8 cellular contexts compared by ENCODE assay signal in genomic region chr22:41966607-41967240, GRCh38. TPM values are rescaled to one million over a fixed set of nuclear protein-coding genes. Genes with fewer than 3 reads are reported as not detected.
DNase-seq lines count a peak whose midpoint lies in the region; ATAC-seq, FAIRE-seq and TF ChIP-seq lines count a peak whose summit lies in the region.

No MANE protein-coding gene starts in this region.

- no peak overlapping the region for H3K9ac ChIP-seq in OCI-LY1 (ENCODE audit: low read length)

- WGBS in right cardiac atrium: 39% methylated on average over 8 of the region's 8 CpGs

- POLR2A ChIA-PET in CD8-positive, alpha-beta T cell (lab: Charles Lee): interaction anchor here (0.6 to 1.4 kb wide), 2 partner anchors 20 to 586 kb away, joined by 3 read pairs; partner anchors contain the start of gene CENPM

- H3K4me1 ChIP-seq in CD8-positive, alpha-beta T cell (ENCODE audit: insufficient read depth, low read length): no peaks in the 10 kb centered on the region
- H3K4me1 ChIP-seq in OCI-LY1 (ENCODE audit: insufficient read depth, low read length, severe bottlenecking) (no peaks in the 10 kb centered on the region), right cardiac atrium (ENCODE audit: control insufficient read depth, insufficient read depth, low read length) (no peaks in the 10 kb centered on the region), gastrocnemius medialis (no peaks in the 10 kb centered on the region)

- H3F3A ChIP-seq in OCI-LY1 (ENCODE audit: insufficient read depth, low read length): no peaks in the 10 kb centered on the region

- no peaks in the 10 kb centered on the region for H4K20me1 ChIP-seq in OCI-LY1 (ENCODE audit: insufficient read depth, low read length)

- no peaks in the 10 kb centered on the region for H3K79me2 ChIP-seq in OCI-LY1 (ENCODE audit: insufficient read depth, low read length)

- no peaks in the 10 kb centered on the region for H3K9me3 Mint-ChIP-seq in CD8-positive, alpha-beta T cell
- H3K9me3 Mint-ChIP-seq in activated naive CD8-positive, alpha-beta T cell treated with anti-CD3 and anti-CD28 coated beads, Interleukin-2, amount 50 U/mL, for 24 hours: no peaks in the 10 kb centered on the region

- no peaks in the 10 kb centered on the region for H3K36me3 Mint-ChIP-seq in CD8-positive, alpha-beta T cell
- no peaks in the 10 kb centered on the region for H3K36me3 Mint-ChIP-seq in activated naive CD8-positive, alpha-beta T cell treated with anti-CD3 and anti-CD28 coated beads, Interleukin-2, amount 50 U/mL, for 24 hours (ENCODE audit: low read depth)

- no peak overlapping the region for H3K4me2 ChIP-seq in OCI-LY1 (ENCODE audit: low read length)

- no peak overlapping the region for H3K27ac ChIP-seq in CD8-positive, alpha-beta T cell (ENCODE audit: low read depth, low read length)
- no peak overlapping the region for H3K27ac ChIP-seq in OCI-LY1 (ENCODE audit: low read depth, low read length, poor library complexity, severe bottlenecking)
- H3K27ac ChIP-seq in right cardiac atrium (ENCODE audit: low read length): no peak overlapping the region
- no peak overlapping the region for H3K27ac ChIP-seq in gastrocnemius medialis

- intact Hi-C loops in CD8-positive, alpha-beta T cell (cut with DNase I, micrococcal nuclease): loop anchor here (1.0 to 10.0 kb wide), 4 partner anchors 144 to 586 kb away; partner anchors contain the start of gene SERHL2 (in 1 of the 2)
- intact Hi-C loops in right cardiac atrium (cut with DNase I): loop anchor here in 1 of 4 donors (5.0 kb wide), 1 partner anchor 471 kb away; no protein-coding TSS in a partner anchor
- intact Hi-C loops in gastrocnemius medialis (cut with DNase I; ENCODE audit: low total_unique reads): loop anchor here (10.0 kb wide), 1 partner anchor 148 kb away; no protein-coding TSS in a partner anchor

- H3K9me2 ChIP-seq in OCI-LY1 (ENCODE audit: low read depth, low read length): no peaks in the 10 kb centered on the region

- no peaks in the 10 kb centered on the region for H3K36me3 ChIP-seq in CD8-positive, alpha-beta T cell (ENCODE audit: insufficient read depth, low read length)
- H3K36me3 ChIP-seq in OCI-LY1 (ENCODE audit: insufficient read depth, low read length) (no peaks in the 10 kb centered on the region), gastrocnemius medialis (no peaks in the 10 kb centered on the region)

- TF ChIP-seq POLR2A in gastrocnemius medialis (IDR thresholded peaks at IDR 0.05): no peak

- no peaks in the 10 kb centered on the region for H3K27me3 ChIP-seq in CD8-positive, alpha-beta T cell (ENCODE audit: insufficient read depth, low read length)
- H3K27me3 ChIP-seq in OCI-LY1 (ENCODE audit: insufficient read depth, low read length): peaks cover 8% of the 10 kb centered on the region
- no peaks in the 10 kb centered on the region for H3K27me3 ChIP-seq in right cardiac atrium (ENCODE audit: control insufficient read depth, insufficient read depth)
- H3K27me3 ChIP-seq in gastrocnemius medialis: no peaks in the 10 kb centered on the region

- no peak overlapping the region for H3K4me3 Mint-ChIP-seq in CD8-positive, alpha-beta T cell
- H3K4me3 Mint-ChIP-seq in activated naive CD8-positive, alpha-beta T cell treated with anti-CD3 and anti-CD28 coated beads, Interleukin-2, amount 50 U/mL, for 24 hours: no peak overlapping the region

- no peak overlapping the region for H2AFZ ChIP-seq in OCI-LY1 (ENCODE audit: low read length)

- H3K9me3 ChIP-seq in CD8-positive, alpha-beta T cell (ENCODE audit: low read length): no peaks in the 10 kb centered on the region
- H3K9me3 ChIP-seq in OCI-LY1 (ENCODE audit: low read length) (no peaks in the 10 kb centered on the region), right cardiac atrium (ENCODE audit: control insufficient read depth, low read length) (no peaks in the 10 kb centered on the region), gastrocnemius medialis (no peaks in the 10 kb centered on the region)

- CTCF ChIA-PET in CD8-positive, alpha-beta T cell (lab: Charles Lee): interaction anchor here (0.6 to 3.6 kb wide), 8 partner anchors 14 to 545 kb away, joined by 3 to 18 read pairs (median 4); no protein-coding TSS in a partner anchor

- no peak overlapping the region for H3K4me3 ChIP-seq in CD8-positive, alpha-beta T cell (ENCODE audit: low read depth, low read length)
- H3K4me3 ChIP-seq in OCI-LY1 (ENCODE audit: low read depth, low read length, poor library complexity, severe bottlenecking): no peak overlapping the region
- H3K4me3 ChIP-seq in right cardiac atrium (ENCODE audit: low read length): no peak overlapping the region
- no peak overlapping the region for H3K4me3 ChIP-seq in gastrocnemius medialis

- peak; percentile 88 for FAIRE-seq in GM18507 (lab: Jason Lieb, UNC)

- no peak for TF ChIP-seq CTCF in CD8-positive, alpha-beta T cell (IDR thresholded peaks at IDR 0.05)
- TF ChIP-seq CTCF in OCI-LY1 (IDR thresholded peaks at IDR 0.05; ENCODE audit: low read length) (peak; percentile 63; the same call in 1 of the 2 replicates), gastrocnemius medialis (IDR thresholded peaks at IDR 0.05 in 4 of 5, conservative IDR thresholded peaks at IDR 0.05 in 1 of 5) (peak in 4 of 5 experiments; percentile 14 to 26 (median 18))

- H3K27ac Mint-ChIP-seq in CD8-positive, alpha-beta T cell: no peak overlapping the region
- no peak overlapping the region for H3K27ac Mint-ChIP-seq in activated naive CD8-positive, alpha-beta T cell treated with anti-CD3 and anti-CD28 coated beads, Interleukin-2, amount 50 U/mL, for 24 hours

- H3K4me1 Mint-ChIP-seq in CD8-positive, alpha-beta T cell (ENCODE audit: low read depth): no peaks in the 10 kb centered on the region
- H3K4me1 Mint-ChIP-seq in activated naive CD8-positive, alpha-beta T cell treated with anti-CD3 and anti-CD28 coated beads, Interleukin-2, amount 50 U/mL, for 24 hours: no peaks in the 10 kb centered on the region

- in situ Hi-C loops in gastrocnemius medialis (cut with MboI; ENCODE audit: low sequenced_read_pairs in 4 of 4): loop anchor here in 3 of 4 donors (10.0 to 25.0 kb wide), 2 partner anchors 468 to 471 kb away; partner anchors contain the start of gene NFAM1 (in 3 of the 3)

- peaks cover 3% of the 10 kb centered on the region for H3K27me3 Mint-ChIP-seq in CD8-positive, alpha-beta T cell (ENCODE audit: low read depth)
- H3K27me3 Mint-ChIP-seq in activated naive CD8-positive, alpha-beta T cell treated with anti-CD3 and anti-CD28 coated beads, Interleukin-2, amount 50 U/mL, for 24 hours: no peaks in the 10 kb centered on the region

- DNase-seq in CD8-positive, alpha-beta T cell: peak in 3 of 7 experiments; percentile 7 to 33 (median 27)
- peak; percentile 47 for DNase-seq in GM18507 (ENCODE audit: extremely low spot score, insufficient read length, low read depth)
- peak; percentile 15 for DNase-seq in activated naive CD8-positive, alpha-beta T cell treated with anti-CD3 and anti-CD28 coated beads, Interleukin-2, amount 50 U/mL, for 24 hours
- no peak for DNase-seq in right cardiac atrium
- no peak for DNase-seq in gastrocnemius medialis

- peak; percentile 51 for ATAC-seq in CD8-positive, alpha-beta T cell
- peak; percentile 61 for ATAC-seq in activated naive CD8-positive, alpha-beta T cell treated with anti-CD3 and anti-CD28 coated beads, Interleukin-2, amount 50 U/mL, for 24 hours
- ATAC-seq in right cardiac atrium (peak; percentile 44 to 52), gastrocnemius medialis (no peak), HG03354 (IDR thresholded peaks at IDR 0.05; ENCODE audit: poor library complexity, severe bottlenecking, unreplicated experiment) (no peak), GM21360 (IDR thresholded peaks at IDR 0.05; ENCODE audit: unreplicated experiment) (no peak)

RNA-seq across cellular contexts. Expression of gene SEPTIN3, which starts 2.5 kb away (rescaled TPM):
- total RNA-seq in CD8-positive, alpha-beta T cell: under 1 TPM in 1 of 2 experiments, not detected in 1; 0.11 TPM
- under 1 TPM; 0.09 to 0.39 (median 0.14) TPM for total RNA-seq in right cardiac atrium
- 0.14 TPM for polyA plus RNA-seq in right cardiac atrium
- under 1 TPM in 1 of 4 donors, not detected in 3; 0.18 TPM for total RNA-seq in gastrocnemius medialis

RNA-seq across cellular contexts. Expression of gene CENPM, which starts 19.8 kb away (rescaled TPM):
- total RNA-seq in CD8-positive, alpha-beta T cell: 10 to 100 TPM in 1 of 2 experiments, 1 to 10 TPM in 1; 9.4 to 10.9 TPM
- total RNA-seq in right cardiac atrium (1 to 10 TPM in 2 of 4 donors, not detected in 2; 1.4 to 1.8 TPM), gastrocnemius medialis (1 to 10 TPM in 2 of 4 donors, not detected in 2; 1.5 to 5.1 TPM)
- polyA plus RNA-seq in right cardiac atrium: 0.23 TPM

RNA-seq across cellular contexts. Expression of gene WBP2NL, which starts 31.9 kb away (rescaled TPM):
- under 1 TPM; 0.28 to 0.60 TPM for total RNA-seq in CD8-positive, alpha-beta T cell
- total RNA-seq in right cardiac atrium: under 1 TPM; 0.49 to 0.59 (median 0.51) TPM
- 0.20 TPM for polyA plus RNA-seq in right cardiac atrium
- total RNA-seq in gastrocnemius medialis: under 1 TPM in 3 of 4 donors, not detected in 1; 0.27 to 0.59 (median 0.31) TPM

RNA-seq across cellular contexts. Expression of gene TNFRSF13C, which starts 40.1 kb away (rescaled TPM):
- 10 to 100 TPM; 36.3 to 39.8 TPM for total RNA-seq in CD8-positive, alpha-beta T cell
- total RNA-seq in right cardiac atrium: under 1 TPM; 0.19 to 0.96 (median 0.55) TPM
- polyA plus RNA-seq in right cardiac atrium: 0.41 TPM
- total RNA-seq in gastrocnemius medialis: not detected

Comparison
In these comparisons a context has a peak if more than half of its experiments do, and no peak if none do; other contexts are left out.
1. ATAC-seq: peak in CD8-positive, alpha-beta T cell (single experiment), activated naive CD8-positive, alpha-beta T cell treated with anti-CD3 and anti-CD28 coated beads, Interleukin-2, amount 50 U/mL, for 24 hours (single experiment) and right cardiac atrium (2 of 2); none in gastrocnemius medialis (0 of 2), HG03354 (single experiment) and GM21360 (single experiment).
2. DNase-seq: peak in GM18507 (single experiment) and activated naive CD8-positive, alpha-beta T cell treated with anti-CD3 and anti-CD28 coated beads, Interleukin-2, amount 50 U/mL, for 24 hours (single experiment); none in right cardiac atrium (0 of 3) and gastrocnemius medialis (0 of 2).